ENCODE assay signal across 1 cellular context in genomic region chr20:25389858-25390537, GRCh38.
TF ChIP-seq lines count a peak whose summit lies in the region.

No MANE protein-coding gene starts in this region.

TF ChIP-seq in HepG2, 621 proteins besides CTCF, POLR2A, EP300 and RAD21 (continued from another document and continues in another):
- no peak for TF ChIP-seq FOXO4 (CRISPR knock-in tag; conservative IDR thresholded peaks at IDR 0.05)
- TF ChIP-seq THRA (CRISPR knock-in tag; IDR thresholded peaks at IDR 0.05; ENCODE audit: borderline replicate concordance), result peak; percentile 22; the same call in 1 of the 2 replicates
- TF ChIP-seq ZNF451 (CRISPR knock-in tag; IDR thresholded peaks at IDR 0.05), result peak; percentile 89
- peak; percentile 73 for TF ChIP-seq POGK (CRISPR knock-in tag; conservative IDR thresholded peaks at IDR 0.05)
- peak; percentile 70; the same call in 1 of the 2 replicates for TF ChIP-seq HIVEP1 (CRISPR knock-in tag; IDR thresholded peaks at IDR 0.05)
- 0 out of 2 replicates have a peak, but pooled peaks have one; percentile 34 for TF ChIP-seq DNMT1 (CRISPR knock-in tag; IDR thresholded peaks at IDR 0.05)
- no peak for TF ChIP-seq DMTF1 (CRISPR knock-in tag; IDR thresholded peaks at IDR 0.05)
- 0 out of 2 replicates have a peak, but pooled peaks have one; percentile 5 for TF ChIP-seq PPARG (CRISPR knock-in tag; conservative IDR thresholded peaks at IDR 0.05)
- peak; percentile 71; the same call in 1 of the 2 replicates for TF ChIP-seq NFKB2 (CRISPR knock-in tag; IDR thresholded peaks at IDR 0.05; ENCODE audit: borderline replicate concordance)
- TF ChIP-seq THAP8 (CRISPR knock-in tag; IDR thresholded peaks at IDR 0.05; ENCODE audit: borderline replicate concordance), result peak; percentile 88; the same call in 1 of the 2 replicates
- TF ChIP-seq ZNF546 (CRISPR knock-in tag; conservative IDR thresholded peaks at IDR 0.05), result peak; percentile 79
- TF ChIP-seq ZSCAN21 (CRISPR knock-in tag; IDR thresholded peaks at IDR 0.05; ENCODE audit: borderline replicate concordance), result no peak; the same call in 1 of the 2 replicates
- TF ChIP-seq ZNF530 (CRISPR knock-in tag; IDR thresholded peaks at IDR 0.05; ENCODE audit: low read depth), result no peak
- peak; percentile 96; the same call in 1 of the 2 replicates for TF ChIP-seq SALL2 (CRISPR knock-in tag; IDR thresholded peaks at IDR 0.05)
- TF ChIP-seq U2AF2 (IDR thresholded peaks at IDR 0.05; ENCODE audit: low read depth, low read length), result no peak
- TF ChIP-seq AGO2 (optimal IDR thresholded peaks at IDR 0.05; ENCODE audit: low read depth, low read length), result peak; percentile 81
- peak; percentile 72 for TF ChIP-seq RBFOX2 (IDR thresholded peaks at IDR 0.05; ENCODE audit: low read depth, low read length)
- TF ChIP-seq FOXK2 (IDR thresholded peaks at IDR 0.05), result no peak
- TF ChIP-seq MED1 (CRISPR knock-in tag; IDR thresholded peaks at IDR 0.05), result peak; percentile 53
- peak; percentile 67; the same call in 1 of the 2 replicates for TF ChIP-seq SNAPC2 (CRISPR knock-in tag; IDR thresholded peaks at IDR 0.05)
- TF ChIP-seq ZNF580 (CRISPR knock-in tag; IDR thresholded peaks at IDR 0.05; ENCODE audit: borderline replicate concordance, low read depth), result no peak; the same call in 1 of the 2 replicates
- TF ChIP-seq ZNF607 (CRISPR knock-in tag; IDR thresholded peaks at IDR 0.05; ENCODE audit: borderline replicate concordance), result no peak
- no peak for TF ChIP-seq ZNF260 (CRISPR knock-in tag; IDR thresholded peaks at IDR 0.05; ENCODE audit: borderline replicate concordance, low read depth)
- TF ChIP-seq PHB2 (IDR thresholded peaks at IDR 0.05; ENCODE audit: partially characterized antibody), result no peak
- no peak for TF ChIP-seq HNF4A (CRISPR knock-in tag; IDR thresholded peaks at IDR 0.05)
- peak; percentile 59 for TF ChIP-seq GABPB1 (CRISPR knock-in tag; IDR thresholded peaks at IDR 0.05)
- no peak for TF ChIP-seq MATR3 (CRISPR knock-in tag; IDR thresholded peaks at IDR 0.05)
- no peak for TF ChIP-seq LCORL (IDR thresholded peaks at IDR 0.05)
- peak; percentile 77 for TF ChIP-seq LCORL (CRISPR knock-in tag; IDR thresholded peaks at IDR 0.05)
- peak; percentile 76; the same call in 1 of the 2 replicates for TF ChIP-seq ZNF703 (CRISPR knock-in tag; IDR thresholded peaks at IDR 0.05; ENCODE audit: borderline replicate concordance)
- peak; percentile 87 for TF ChIP-seq RFXAP (CRISPR knock-in tag; IDR thresholded peaks at IDR 0.05; ENCODE audit: borderline replicate concordance)
- TF ChIP-seq IKZF1 (IDR thresholded peaks at IDR 0.05), result no peak
- peak; percentile 38; the same call in 1 of the 2 replicates for TF ChIP-seq REL (CRISPR knock-in tag; conservative IDR thresholded peaks at IDR 0.05)
- no peak for TF ChIP-seq ZBTB8A (CRISPR knock-in tag; IDR thresholded peaks at IDR 0.05; ENCODE audit: borderline replicate concordance, low read depth)
- TF ChIP-seq NFATC3 (CRISPR knock-in tag; IDR thresholded peaks at IDR 0.05), result no peak
- 0 out of 2 replicates have a peak, but pooled peaks have one; percentile 41 for TF ChIP-seq ZNF691 (CRISPR knock-in tag; IDR thresholded peaks at IDR 0.05; ENCODE audit: borderline replicate concordance, low read depth)
- TF ChIP-seq MZF1 (CRISPR knock-in tag; IDR thresholded peaks at IDR 0.05; ENCODE audit: borderline replicate concordance), result peak; percentile 30; the same call in 1 of the 2 replicates
- no peak for TF ChIP-seq STAG1 (CRISPR knock-in tag; IDR thresholded peaks at IDR 0.05)
- peak; percentile 97 for TF ChIP-seq ZNF891 (CRISPR knock-in tag; IDR thresholded peaks at IDR 0.05)
- no peak for TF ChIP-seq ZFP82 (CRISPR knock-in tag; IDR thresholded peaks at IDR 0.05; ENCODE audit: borderline replicate concordance)
- peak; percentile 59; the same call in 1 of the 2 replicates for TF ChIP-seq ADNP (CRISPR knock-in tag; IDR thresholded peaks at IDR 0.05)
- no peak for TF ChIP-seq ZFP36L2 (CRISPR knock-in tag; IDR thresholded peaks at IDR 0.05)
- TF ChIP-seq TRIM22 (IDR thresholded peaks at IDR 0.05), result no peak
- TF ChIP-seq BORCS8-MEF2B (CRISPR knock-in tag; IDR thresholded peaks at IDR 0.05), result peak; percentile 88
- peak; percentile 27; the same call in 1 of the 2 replicates for TF ChIP-seq HDAC2 (CRISPR knock-in tag; IDR thresholded peaks at IDR 0.05)
- no peak for TF ChIP-seq NCOA2 (CRISPR knock-in tag; IDR thresholded peaks at IDR 0.05)
- TF ChIP-seq ZNF772 (CRISPR knock-in tag; IDR thresholded peaks at IDR 0.05), result peak; percentile 72; the same call in 1 of the 2 replicates
- TF ChIP-seq ZSCAN22 (CRISPR knock-in tag; IDR thresholded peaks at IDR 0.05), result peak; percentile 72; the same call in 1 of the 2 replicates
- TF ChIP-seq MEF2D (CRISPR knock-in tag; IDR thresholded peaks at IDR 0.05), result peak; percentile 67; the same call in 1 of the 2 replicates
- peak; percentile 68 for TF ChIP-seq BRD4 (CRISPR knock-in tag; IDR thresholded peaks at IDR 0.05)
- TF ChIP-seq ZNF280B (CRISPR knock-in tag; IDR thresholded peaks at IDR 0.05; ENCODE audit: borderline replicate concordance), result peak; percentile 96
- TF ChIP-seq ZNF790 (CRISPR knock-in tag; IDR thresholded peaks at IDR 0.05; ENCODE audit: borderline replicate concordance), result peak; percentile 18; the same call in 1 of the 2 replicates
- peak; percentile 75; the same call in 1 of the 2 replicates for TF ChIP-seq REPIN1 (CRISPR knock-in tag; IDR thresholded peaks at IDR 0.05; ENCODE audit: borderline replicate concordance, low read depth)
- TF ChIP-seq ZNF414 (CRISPR knock-in tag; IDR thresholded peaks at IDR 0.05), result 0 out of 2 replicates have a peak, but pooled peaks have one; percentile 91
- TF ChIP-seq HNRNPH1 (optimal IDR thresholded peaks at IDR 0.05; ENCODE audit: low read depth, low read length), result no peak
